In the genomic region with DNA sequence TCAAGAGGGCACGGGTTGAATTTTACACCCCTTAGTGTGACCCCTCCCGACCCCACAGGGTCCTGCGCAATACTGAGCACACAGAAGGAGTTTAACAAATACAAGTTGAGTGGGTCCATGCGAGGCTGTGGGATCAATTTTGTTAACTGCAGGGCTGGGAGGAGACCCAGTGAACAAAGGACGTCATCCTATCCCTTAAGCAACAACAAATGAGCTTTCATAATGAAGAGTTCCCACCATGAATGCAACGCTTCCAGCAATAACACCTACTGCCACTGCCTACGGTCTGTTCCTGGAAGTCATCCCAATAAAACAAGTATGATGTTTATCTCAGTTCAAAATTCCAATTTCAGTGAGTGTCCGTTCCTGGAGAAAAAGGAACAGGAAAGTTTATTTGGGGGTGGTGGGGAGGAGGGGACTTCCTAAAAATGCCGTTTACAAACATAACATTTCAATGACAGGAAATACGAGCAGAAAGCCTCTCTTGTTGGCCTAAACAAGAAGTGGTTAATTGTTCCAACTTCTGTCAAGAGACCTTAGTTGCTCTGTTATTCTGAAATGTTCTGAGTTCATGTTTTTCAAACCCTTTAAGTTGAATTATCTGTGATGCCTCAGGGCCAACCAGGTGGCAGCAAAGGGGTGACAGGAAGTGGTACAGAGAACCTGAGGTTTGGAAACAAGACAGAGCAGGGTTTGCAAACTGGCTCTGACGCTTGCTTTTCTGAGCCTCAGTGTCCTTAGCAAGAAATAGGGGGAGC, we compare ENCODE assay signal across 9 cellular contexts.
A peak's percentile ranks its signal among the peaks of the same experiment; 100 is the strongest.
DNase-seq lines count a peak whose midpoint lies in the region; ATAC-seq and TF ChIP-seq lines count a peak whose summit lies in the region.
"Had no signal": no experiment of that assay in that cellular context is flagged by ENCODE, and none has a peak within 500 bp of the region (broad histone marks: within the 10 kb centered on the region; RNA-seq: fewer than 3 reads in every experiment).

No MANE protein-coding gene starts in this region.

- no peak overlapping the region for H2AFZ ChIP-seq in GM23248

- in situ Hi-C loops in GM23248 (cut with MboI): no loop called here

- H3K4me3 ChIP-seq in adrenal gland: no peak overlapping the region
- no peak overlapping the region for H3K4me3 ChIP-seq in GM23248

- no peaks in the 10 kb centered on the region for H4K20me1 ChIP-seq in GM23248 (ENCODE audit: insufficient read depth)

- H3F3A ChIP-seq in GM23248 (ENCODE audit: insufficient read depth): no peaks in the 10 kb centered on the region

- no peaks in the 10 kb centered on the region for H3K79me2 ChIP-seq in GM23248 (ENCODE audit: insufficient read depth)

- H3K4me1 ChIP-seq in adrenal gland (replicated peaks in 1 of 2) (peaks cover 0 to 7% of the 10 kb centered on the region in 2 donors), GM23248 (ENCODE audit: insufficient read depth) (0 out of 2 replicates have a peak, but pooled peaks cover 4% of the 10 kb centered on the region)

- H3K27ac ChIP-seq in adrenal gland (peak overlapping the region in 1 of 5 donors; percentile 25), GM23248 (no peak overlapping the region)

- H3K27me3 ChIP-seq in adrenal gland: no peaks in the 10 kb centered on the region
- H3K27me3 ChIP-seq in GM23248 (replicated peaks; ENCODE audit: insufficient read depth): no peaks in the 10 kb centered on the region

- no peak overlapping the region for H3K9ac ChIP-seq in GM23248

- DNase-seq in dermis microvascular lymphatic vessel endothelial cell (ENCODE audit: low read depth in 2 of 2): peak; percentile 85 to 91
- DNase-seq in stimulated activated CD4-positive, alpha-beta T cell treated with anti-CD3 and anti-CD28 coated beads, TNF-alpha, amount 100 ng/mL, for 48 hours (ENCODE audit: low read depth in 3 of 3): peak in 2 of 3 donors; percentile 9 to 24
- no peak for DNase-seq in amniotic stem cell (lab: John Stamatoyannopoulos, UW)
- no peak for DNase-seq in adrenal gland
- DNase-seq in GM23248: no peak
- DNase-seq: NCI-H2081 had no signal

- H3K9me2 ChIP-seq in GM23248 (ENCODE audit: insufficient read depth): no peaks in the 10 kb centered on the region

- H3K9me3 ChIP-seq in adrenal gland (replicated peaks in 1 of 3) (no peaks in the 10 kb centered on the region), GM23248 (ENCODE audit: low read depth) (no peaks in the 10 kb centered on the region)

- H3K4me2 ChIP-seq in GM23248 (ENCODE audit: unreplicated experiment): no peak overlapping the region

- H3K36me3 ChIP-seq in adrenal gland (replicated peaks in 1 of 2) (no peaks in the 10 kb centered on the region), GM23248 (ENCODE audit: low read depth) (no peaks in the 10 kb centered on the region)

- no peak for TF ChIP-seq CTCF in adrenal gland (IDR thresholded peaks at IDR 0.05)

- TF ChIP-seq POLR2A in adrenal gland (IDR thresholded peaks at IDR 0.05): no peak

- ATAC-seq in GM21619 (IDR thresholded peaks at IDR 0.05; ENCODE audit: unreplicated experiment) (peak; percentile 62), GM21515 (IDR thresholded peaks at IDR 0.05; ENCODE audit: unreplicated experiment) (no peak)
- ATAC-seq in activated CD4-positive, CD25-positive, alpha-beta regulatory T cell treated with anti-CD3 and anti-CD28 coated beads, Interleukin-2, amount 50 U/mL, for 24 hours: peak; percentile 76 to 77

- intact Hi-C loops in adrenal gland (cut with DNase I): no loop called here

- WGBS in adrenal gland, 4 donors: 62 to 70% (median 68%) methylated on average over 11 of the region's 11 CpGs
- WGBS in GM23248 (ENCODE audit: low coverage in 1 of 2, low lambda C conversion rate in 2 of 2, missing lambda C conversion rate in 2 of 2), 2 experiments: 84% methylated on average over 11 of the region's 11 CpGs

Comparison
In these comparisons a context has a peak if more than half of its experiments do, and no peak if none do; other contexts are left out.
1. DNase-seq: peak in dermis microvascular lymphatic vessel endothelial cell (2 of 2) and stimulated activated CD4-positive, alpha-beta T cell treated with anti-CD3 and anti-CD28 coated beads, TNF-alpha, amount 100 ng/mL, for 48 hours (2 of 3); none in amniotic stem cell (single experiment), adrenal gland (0 of 7) and GM23248 (single experiment).